8 cellular contexts compared by ENCODE assay signal in genomic region chr3:33439421-33440327, GRCh38. TPM values are rescaled to one million over a fixed set of nuclear protein-coding genes. Genes with fewer than 3 reads are reported as not detected.
DNase-seq lines count a peak whose midpoint lies in the region; ATAC-seq and TF ChIP-seq lines count a peak whose summit lies in the region.

No MANE protein-coding gene starts in this region.

- DNase-seq in AG10803 (ENCODE audit: low read depth): peak; percentile 42
- peak; percentile 26 for DNase-seq in RWPE1 (ENCODE audit: low spot score)
- peak; percentile 77 for DNase-seq in Right ventricle myocardium superior
- peak; percentile 88 for DNase-seq in osteocyte (ENCODE audit: extremely low spot score, unreplicated experiment)
- DNase-seq in ureter (ENCODE audit: low spot score): peak; percentile 60

- H3K4me3 ChIP-seq in AG10803 (ENCODE audit: low read length): peak overlapping the region; percentile 80

- POLR2A ChIA-PET in RWPE1 (lab: Yijun Ruan, JAX; ENCODE audit: low non-redundant PET): interaction anchor here (0.5 kb wide), 1 partner anchor 54 kb away, joined by 3 read pairs; no protein-coding TSS in a partner anchor

- CTCF ChIA-PET in RWPE1 (lab: Yijun Ruan, JAX): no interaction called here

- no peaks in the 10 kb centered on the region for H3K27me3 Mint-ChIP-seq in activated naive CD4-positive, alpha-beta T cell treated with anti-CD3 and anti-CD28 coated beads, Interleukin-2, amount 50 U/mL, for 24 hours
- H3K27me3 Mint-ChIP-seq in osteocyte (ENCODE audit: unreplicated experiment): no peaks in the 10 kb centered on the region

- peak overlapping the region; percentile 95 for H3K27ac Mint-ChIP-seq in activated naive CD4-positive, alpha-beta T cell treated with anti-CD3 and anti-CD28 coated beads, Interleukin-2, amount 50 U/mL, for 24 hours
- H3K27ac Mint-ChIP-seq in osteocyte (ENCODE audit: unreplicated experiment): peak overlapping the region; percentile 100

- no peaks in the 10 kb centered on the region for H3K36me3 Mint-ChIP-seq in activated naive CD4-positive, alpha-beta T cell treated with anti-CD3 and anti-CD28 coated beads, Interleukin-2, amount 50 U/mL, for 24 hours
- H3K36me3 Mint-ChIP-seq in osteocyte (ENCODE audit: unreplicated experiment): no peaks in the 10 kb centered on the region

- H3K27ac ChIP-seq in RWPE1: peak overlapping the region; percentile 99

- peak overlapping the region; percentile 100 for H3K4me3 Mint-ChIP-seq in activated naive CD4-positive, alpha-beta T cell treated with anti-CD3 and anti-CD28 coated beads, Interleukin-2, amount 50 U/mL, for 24 hours
- H3K4me3 Mint-ChIP-seq in osteocyte (ENCODE audit: unreplicated experiment): peak overlapping the region; percentile 98

- no peaks in the 10 kb centered on the region for H3K9me3 Mint-ChIP-seq in activated naive CD4-positive, alpha-beta T cell treated with anti-CD3 and anti-CD28 coated beads, Interleukin-2, amount 50 U/mL, for 24 hours
- H3K9me3 Mint-ChIP-seq in osteocyte (ENCODE audit: unreplicated experiment): no peaks in the 10 kb centered on the region

- ATAC-seq in GM18511 (IDR thresholded peaks at IDR 0.05; ENCODE audit: unreplicated experiment) (peak; percentile 25), HG03025 (IDR thresholded peaks at IDR 0.05; ENCODE audit: low FRiP score, unreplicated experiment) (peak; percentile 8), Right ventricle myocardium superior (ENCODE audit: poor library complexity) (peak; percentile 49)

- TF ChIP-seq CTCF in AG10803 (conservative IDR thresholded peaks at IDR 0.05; ENCODE audit: low read length) (no peak; the same call in 1 of the 2 replicates), RWPE1 (conservative IDR thresholded peaks at IDR 0.05; ENCODE audit: low read depth) (peak; percentile 59), osteocyte (IDR thresholded peaks at IDR 0.05) (peak; percentile 48)

- intact Hi-C loops in Right ventricle myocardium superior (cut with DNase I): no loop called here

- H3K4me1 Mint-ChIP-seq in activated naive CD4-positive, alpha-beta T cell treated with anti-CD3 and anti-CD28 coated beads, Interleukin-2, amount 50 U/mL, for 24 hours: peaks cover 61% of the 10 kb centered on the region
- peaks cover 43% of the 10 kb centered on the region for H3K4me1 Mint-ChIP-seq in osteocyte (ENCODE audit: unreplicated experiment)

RNA-seq across cellular contexts. Expression of gene UBP1, which starts 0.5 kb away (rescaled TPM):
- total RNA-seq in Right ventricle myocardium superior (36.6 TPM), osteocyte (53.2 and 57.0 TPM in 2 replicates), ureter (73.7 TPM)

Comparison
In these comparisons a context has a peak if more than half of its experiments do, and no peak if none do; other contexts are left out.
1. Peak in every context shown above with its lines: DNase-seq, ATAC-seq, H3K4me3 ChIP-seq and H3K27ac ChIP-seq.
2. DNase-seq: peak in every context shown above with its lines; median percentile 88 in osteocyte; 77 in Right ventricle myocardium superior; 60 in ureter; 42 in AG10803; 26 in RWPE1.